17 cellular contexts compared by ENCODE assay signal in the genomic region with DNA sequence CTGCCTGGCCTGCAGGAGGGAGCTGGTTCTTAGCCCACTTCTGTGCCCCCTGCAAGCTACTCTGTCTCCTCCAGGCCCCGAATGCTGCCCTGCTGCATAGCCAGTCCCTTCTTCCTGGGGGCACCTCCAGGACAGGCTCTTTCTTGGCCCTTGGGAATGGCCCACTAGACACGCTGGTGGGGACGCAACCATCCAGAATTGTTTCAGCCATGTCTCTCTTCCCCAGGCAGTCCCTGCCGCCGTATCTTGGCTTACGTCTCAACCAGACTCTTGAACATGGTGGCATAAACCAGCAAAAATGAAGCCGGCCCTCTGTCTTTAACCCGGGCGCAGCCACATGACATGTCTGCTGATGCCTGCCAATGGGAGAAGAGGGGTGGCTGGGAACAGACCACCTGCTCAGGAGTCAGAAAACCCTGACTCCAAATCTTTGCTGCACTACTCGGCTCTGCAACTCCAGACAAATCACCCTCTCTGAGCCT. TPM values are rescaled to one million over a fixed set of nuclear protein-coding genes. Genes with fewer than 3 reads are reported as not detected.
A peak's percentile ranks its signal among the peaks of the same experiment; 100 is the strongest.
DNase-seq lines count a peak whose midpoint lies in the region; ATAC-seq and TF ChIP-seq lines count a peak whose summit lies in the region.
"Had no signal": no experiment of that assay in that cellular context is flagged by ENCODE, and none has a peak within 500 bp of the region (broad histone marks: within the 10 kb centered on the region; RNA-seq: fewer than 3 reads in every experiment).

No MANE protein-coding gene starts in this region.

- peak; percentile 41 for DNase-seq in RWPE2 (ENCODE audit: low spot score)
- peak; percentile 58 for DNase-seq in chondrocyte (ENCODE audit: low spot score)
- peak in 2 of 3 donors; percentile 6 for DNase-seq in mucosa of descending colon
- peak; percentile 49 for DNase-seq in spleen
- DNase-seq in GM19238 (ENCODE audit: insufficient read length, low spot score): no peak
- no peak for DNase-seq in left ventricle myocardium inferior
- no peak for DNase-seq in GM03348 (ENCODE audit: low spot score)
- DNase-seq: C1 segment of cervical spinal cord, COR-L47, DMS153, DND-41, GDM1, HCEC 1CT, HFFc6 had no signal

- no peaks in the 10 kb centered on the region for H3K27me3 Mint-ChIP-seq in chondrocyte (ENCODE audit: low read depth)
- H3K27me3 Mint-ChIP-seq: B cell; CD4-positive, alpha-beta memory T cell had no signal

- TF ChIP-seq CTCF in RWPE2 (IDR thresholded peaks at IDR 0.05; ENCODE audit: poor library complexity, severe bottlenecking): no peak
- TF ChIP-seq CTCF in chondrocyte (IDR thresholded peaks at IDR 0.05): no peak
- no peak for TF ChIP-seq CTCF in mucosa of descending colon (IDR thresholded peaks at IDR 0.05)
- no peak for TF ChIP-seq CTCF in spleen (IDR thresholded peaks at IDR 0.05 in 8 of 11, conservative IDR thresholded peaks at IDR 0.05 in 3 of 11)
- TF ChIP-seq CTCF in left ventricle myocardium inferior (IDR thresholded peaks at IDR 0.05; ENCODE audit: borderline replicate concordance): no peak

- H3K27me3 ChIP-seq in RWPE2 (ENCODE audit: insufficient read depth, poor library complexity, severe bottlenecking): no peaks in the 10 kb centered on the region
- no peaks in the 10 kb centered on the region for H3K27me3 ChIP-seq in spleen (replicated peaks in 1 of 7)
- no peaks in the 10 kb centered on the region for H3K27me3 ChIP-seq in left ventricle myocardium inferior (ENCODE audit: low read depth)

- ATAC-seq in RWPE2 (ENCODE audit: low read depth) (no peak), mucosa of descending colon (no peak)

- H3K27ac ChIP-seq in RWPE2 (ENCODE audit: poor library complexity, severe bottlenecking) (no peak overlapping the region), spleen (no peak overlapping the region), left ventricle myocardium inferior (replicated peaks) (no peak overlapping the region)
- H3K27ac ChIP-seq: HL-60 had no signal

- peaks cover 42% of the 10 kb centered on the region for H3K36me3 ChIP-seq in RWPE2 (ENCODE audit: low read depth)
- peaks cover 6% of the 10 kb centered on the region for H3K36me3 ChIP-seq in mucosa of descending colon (ENCODE audit: low read depth)
- H3K36me3 ChIP-seq in spleen: peaks cover 0 to 100% (median 79%) of the 10 kb centered on the region in 6 donors
- peaks cover 75% of the 10 kb centered on the region for H3K36me3 ChIP-seq in left ventricle myocardium inferior

- H3K27ac Mint-ChIP-seq in chondrocyte (ENCODE audit: unreplicated experiment): no peak overlapping the region
- H3K27ac Mint-ChIP-seq: B cell; CD4-positive, alpha-beta memory T cell; HFFc6 had no signal

- WGBS in spleen, 5 donors: 90 to 99% (median 96%) methylated on average over 10 of the region's 10 CpGs

- H3K9me3 Mint-ChIP-seq in chondrocyte (ENCODE audit: low read depth): no peaks in the 10 kb centered on the region
- H3K9me3 Mint-ChIP-seq: HFFc6 had no signal

- no peak for TF ChIP-seq POLR2A in spleen (IDR thresholded peaks at IDR 0.05)

- H3K9me3 ChIP-seq in RWPE2 (ENCODE audit: severe bottlenecking): no peaks in the 10 kb centered on the region
- no peaks in the 10 kb centered on the region for H3K9me3 ChIP-seq in mucosa of descending colon
- no peaks in the 10 kb centered on the region for H3K9me3 ChIP-seq in spleen
- H3K9me3 ChIP-seq in left ventricle myocardium inferior (replicated peaks): no peaks in the 10 kb centered on the region

- no peaks in the 10 kb centered on the region for H3K4me1 ChIP-seq in RWPE2 (ENCODE audit: insufficient read depth, poor library complexity, severe bottlenecking)
- no peaks in the 10 kb centered on the region for H3K4me1 ChIP-seq in mucosa of descending colon (ENCODE audit: low read depth)
- H3K4me1 ChIP-seq in spleen: peaks cover 0 to 24% (median 12%) of the 10 kb centered on the region in 6 donors
- H3K4me1 ChIP-seq in left ventricle myocardium inferior: peaks cover 8% of the 10 kb centered on the region

- intact Hi-C loops in mucosa of descending colon (cut with DNase I, micrococcal nuclease) (no loop called here), spleen (cut with DNase I; ENCODE audit: low total_unique reads) (no loop called here), left ventricle myocardium inferior (cut with micrococcal nuclease) (no loop called here)

- no peak overlapping the region for H3K4me3 Mint-ChIP-seq in chondrocyte (ENCODE audit: unreplicated experiment)
- H3K4me3 Mint-ChIP-seq: B cell; CD4-positive, alpha-beta memory T cell; HFFc6 had no signal

- H3K4me3 ChIP-seq in RWPE2 (ENCODE audit: severe bottlenecking) (no peak overlapping the region), mucosa of descending colon (no peak overlapping the region), spleen (no peak overlapping the region), left ventricle myocardium inferior (no peak overlapping the region)

- no peaks in the 10 kb centered on the region for H3K4me1 Mint-ChIP-seq in chondrocyte (ENCODE audit: low read depth)

- peaks cover 10% of the 10 kb centered on the region for H3K36me3 Mint-ChIP-seq in chondrocyte (ENCODE audit: low read depth)

RNA-seq across cellular contexts. Expression of a gene that starts 9.0 kb away (rescaled TPM):
- total RNA-seq in chondrocyte: 135 to 142 TPM (median 142 TPM) in 3 replicates
- total RNA-seq in mucosa of descending colon: 100 to 1,000 TPM; 109 to 139 (median 137) TPM
- 100 to 1,000 TPM in 6 of 7 donors, 10 to 100 TPM in 1; 89.0 to 131 (median 116) TPM for total RNA-seq in spleen
- polyA plus RNA-seq in spleen: 10 to 100 TPM; 28.1 to 47.4 (median 37.5) TPM
- total RNA-seq in left ventricle myocardium inferior: 297 TPM

Comparison
In these comparisons a context has a peak if more than half of its experiments do, and no peak if none do; other contexts are left out.
1. DNase-seq: peak in RWPE2 (single experiment), chondrocyte (single experiment), mucosa of descending colon (2 of 3) and spleen (single experiment); none in GM19238 (single experiment), left ventricle myocardium inferior (single experiment) and GM03348 (single experiment).